ENCODE assay signal across 8 cellular contexts in the genomic region with DNA sequence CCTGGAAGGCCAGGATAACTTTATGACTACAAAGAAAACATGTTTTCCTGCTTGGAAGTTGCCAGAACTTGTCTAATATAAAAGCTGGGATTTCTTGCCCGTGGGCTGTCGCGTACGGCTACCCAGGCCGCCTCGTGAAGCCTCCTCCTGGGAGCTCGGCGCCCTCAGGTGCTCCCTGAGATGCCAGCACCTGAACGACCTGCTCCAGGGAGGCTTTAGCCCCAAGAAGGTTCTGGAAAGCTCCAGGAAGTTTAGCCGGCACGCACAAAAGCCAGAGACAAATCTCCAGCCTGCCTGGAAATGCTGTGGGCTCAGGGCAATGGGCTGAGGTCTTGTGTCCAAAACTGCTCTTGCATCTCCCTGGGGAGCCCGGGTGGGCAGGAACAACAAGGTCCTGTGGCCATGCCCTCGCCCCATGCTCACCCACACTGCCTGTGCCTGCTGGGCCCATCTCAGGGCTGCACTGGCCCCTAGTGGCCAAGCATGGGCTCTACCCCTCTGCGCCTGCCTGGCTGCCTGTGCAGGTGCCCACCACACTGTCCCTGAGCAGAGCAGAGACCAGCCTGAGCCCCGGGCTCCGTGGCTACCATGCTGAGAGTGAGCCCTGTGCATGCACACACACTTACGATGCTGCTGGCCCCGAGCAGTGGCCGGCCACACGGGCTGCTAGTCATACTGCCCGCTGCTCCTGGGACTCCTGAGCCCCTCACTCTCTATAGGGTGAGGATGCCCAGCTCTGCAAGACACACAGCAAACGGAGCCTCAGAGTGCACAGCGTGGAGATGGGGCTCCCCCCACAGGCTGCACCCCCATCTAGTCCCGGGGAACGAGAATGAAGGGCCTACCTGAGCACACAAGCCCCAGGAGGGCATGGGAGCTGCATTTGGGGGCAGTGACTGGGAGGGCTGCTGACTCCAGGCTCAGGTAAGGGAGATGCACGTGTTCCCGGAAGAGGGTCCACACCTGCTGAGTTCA. TPM values are rescaled to one million over a fixed set of nuclear protein-coding genes. Genes with fewer than 3 reads are reported as not detected.
A peak's percentile ranks its signal among the peaks of the same experiment; 100 is the strongest.
DNase-seq lines count a peak whose midpoint lies in the region; ATAC-seq, FAIRE-seq and TF ChIP-seq lines count a peak whose summit lies in the region.

No MANE protein-coding gene starts in this region.

- DNase-seq in DMS153 (lab: John Stamatoyannopoulos, UW) (peak; percentile 10), HFF-Myc (ENCODE audit: extremely low read depth, low read depth) (no peak), NOMO-1 treated with dmso at 0.1 percent for 144 hours (lab: John Stamatoyannopoulos, UW; ENCODE audit: unreplicated experiment) (peak; percentile 58), endothelial cell of umbilical vein (ENCODE audit: low read depth, low spot score) (peak; percentile 66)
- DNase-seq in activated CD8-positive, alpha-beta memory T cell treated with anti-CD3 and anti-CD28 coated beads for 48 hours (ENCODE audit: low read depth in 2 of 3, low spot score in 2 of 3) = peak; percentile 43 to 46 (median 45)
- peak; percentile 35 to 76 (median 66) for DNase-seq in naive thymus-derived CD4-positive, alpha-beta T cell

- H3K4me3 Mint-ChIP-seq in naive thymus-derived CD4-positive, alpha-beta T cell = no peak overlapping the region
- H3K4me3 Mint-ChIP-seq in stimulated activated memory B cell treated with anti-CD40 and anti-IgM and Interleukin-4, amounts not matched to agents 10 μg/mL and 1 μg/mL and 100 μg/mL, for 72 hours = no peak overlapping the region

- no peaks in the 10 kb centered on the region for H3K79me2 ChIP-seq in endothelial cell of umbilical vein (ENCODE audit: control insufficient read depth, insufficient read depth, low read length)

- peak; percentile 98 for TF ChIP-seq CTCF in HFF-Myc (IDR thresholded peaks at IDR 0.05; ENCODE audit: low read depth, low read length, missing control alignments)
- TF ChIP-seq CTCF in endothelial cell of umbilical vein (IDR thresholded peaks at IDR 0.05; ENCODE audit: extremely low read depth in 1 of 2, insufficient read depth in 1 of 2, low read depth in 1 of 2, low read length in 2 of 2) = peak; percentile 90 to 99

- H4K20me1 ChIP-seq in endothelial cell of umbilical vein (replicated peaks; ENCODE audit: control insufficient read depth, extremely low read depth, insufficient read depth, low read length) = no peaks in the 10 kb centered on the region

- H3K27me3 Mint-ChIP-seq in naive thymus-derived CD4-positive, alpha-beta T cell = peaks cover 19 to 32% (median 29%) of the 10 kb centered on the region in 5 donors
- peaks cover 54% of the 10 kb centered on the region for H3K27me3 Mint-ChIP-seq in stimulated activated memory B cell treated with anti-CD40 and anti-IgM and Interleukin-4, amounts not matched to agents 10 μg/mL and 1 μg/mL and 100 μg/mL, for 72 hours

- no peak for TF ChIP-seq POLR2A in endothelial cell of umbilical vein (IDR thresholded peaks at IDR 0.05; ENCODE audit: low read depth, low read length)

- H3K36me3 Mint-ChIP-seq in naive thymus-derived CD4-positive, alpha-beta T cell = no peaks in the 10 kb centered on the region
- no peaks in the 10 kb centered on the region for H3K36me3 Mint-ChIP-seq in stimulated activated memory B cell treated with anti-CD40 and anti-IgM and Interleukin-4, amounts not matched to agents 10 μg/mL and 1 μg/mL and 100 μg/mL, for 72 hours

- peak overlapping the region; percentile 34 for H2AFZ ChIP-seq in endothelial cell of umbilical vein (ENCODE audit: low read depth, low read length)

- FAIRE-seq in endothelial cell of umbilical vein (lab: Jason Lieb, UNC) = peak; percentile 86

- H3K27ac ChIP-seq in endothelial cell of umbilical vein (ENCODE audit: insufficient read depth, low read depth, low read length) = no peak overlapping the region
- no peak overlapping the region for H3K27ac ChIP-seq in naive thymus-derived CD4-positive, alpha-beta T cell (ENCODE audit: low read depth, low read length)

- peaks cover 0 to 12% (median 8%) of the 10 kb centered on the region in 7 donors for H3K4me1 Mint-ChIP-seq in naive thymus-derived CD4-positive, alpha-beta T cell
- H3K4me1 Mint-ChIP-seq in stimulated activated memory B cell treated with anti-CD40 and anti-IgM and Interleukin-4, amounts not matched to agents 10 μg/mL and 1 μg/mL and 100 μg/mL, for 72 hours = peaks cover 28% of the 10 kb centered on the region

- intact Hi-C loops in endothelial cell of umbilical vein (cut with micrococcal nuclease) = loop anchor here (1.0 kb wide), 2 partner anchors 175 to 187 kb away; no protein-coding TSS in a partner anchor
- intact Hi-C loops in naive thymus-derived CD4-positive, alpha-beta T cell (cut with micrococcal nuclease) = loop anchor here (1.0 to 2.0 kb wide), 2 partner anchors 175 to 547 kb away; no protein-coding TSS in a partner anchor

- peak; percentile 99 for ATAC-seq in naive thymus-derived CD4-positive, alpha-beta T cell
- ATAC-seq in stimulated activated memory B cell treated with anti-CD40 and anti-IgM and Interleukin-4, amounts not matched to agents 10 μg/mL and 1 μg/mL and 100 μg/mL, for 72 hours = peak; percentile 95
- ATAC-seq in HG02884 (IDR thresholded peaks at IDR 0.05; ENCODE audit: unreplicated experiment) = no peak

- no peak overlapping the region for H3K4me3 ChIP-seq in HFF-Myc (replicated peaks; ENCODE audit: low read depth, low read length)
- H3K4me3 ChIP-seq in endothelial cell of umbilical vein (replicated peaks in 1 of 3; ENCODE audit: insufficient read depth in 1 of 3, low read depth in 1 of 3, low read length in 3 of 3) = no peak overlapping the region
- H3K4me3 ChIP-seq in naive thymus-derived CD4-positive, alpha-beta T cell (ENCODE audit: low read length) = no peak overlapping the region

- POLR2A ChIA-PET in endothelial cell of umbilical vein (lab: Charles Lee) = no interaction called here
- POLR2A ChIA-PET in naive thymus-derived CD4-positive, alpha-beta T cell (lab: Charles Lee) = no interaction called here

- no peak overlapping the region for H3K27ac Mint-ChIP-seq in naive thymus-derived CD4-positive, alpha-beta T cell
- no peak overlapping the region for H3K27ac Mint-ChIP-seq in stimulated activated memory B cell treated with anti-CD40 and anti-IgM and Interleukin-4, amounts not matched to agents 10 μg/mL and 1 μg/mL and 100 μg/mL, for 72 hours

- peaks cover 22% of the 10 kb centered on the region for H3K4me1 ChIP-seq in endothelial cell of umbilical vein (ENCODE audit: control insufficient read depth, extremely low read depth, insufficient read depth, low read length)
- peaks cover 8% of the 10 kb centered on the region in 2 donors for H3K4me1 ChIP-seq in naive thymus-derived CD4-positive, alpha-beta T cell (ENCODE audit: control insufficient read depth in 2 of 2, insufficient read depth in 2 of 2, low read length in 2 of 2)

- no peak overlapping the region for H3K4me2 ChIP-seq in endothelial cell of umbilical vein (ENCODE audit: insufficient read depth, low read length)

- dilution Hi-C loops in endothelial cell of umbilical vein (cut with MboI; ENCODE audit: extremely low pct_ligation_motif_present, low sequenced_read_pairs) = no loop called here

- no peaks in the 10 kb centered on the region for H3K36me3 ChIP-seq in endothelial cell of umbilical vein (ENCODE audit: control insufficient read depth in 2 of 2, extremely low read depth in 1 of 2, insufficient read depth in 2 of 2, low read length in 2 of 2)
- H3K36me3 ChIP-seq in naive thymus-derived CD4-positive, alpha-beta T cell (ENCODE audit: control insufficient read depth in 2 of 3, insufficient read depth in 3 of 3, low read length in 3 of 3) = no peaks in the 10 kb centered on the region

- H3K9me1 ChIP-seq in endothelial cell of umbilical vein (replicated peaks; ENCODE audit: control insufficient read depth, extremely low read depth, insufficient read depth, low read length) = no peaks in the 10 kb centered on the region

- H3K9ac ChIP-seq in endothelial cell of umbilical vein (replicated peaks; ENCODE audit: extremely low read depth, insufficient read depth, low read length) = no peak overlapping the region

- BruUV-seq in endothelial cell of umbilical vein (replicated peaks; lab: Mats Ljungman, UMichigan) = no TSS peak

- H3K9me3 Mint-ChIP-seq in naive thymus-derived CD4-positive, alpha-beta T cell = no peaks in the 10 kb centered on the region
- no peaks in the 10 kb centered on the region for H3K9me3 Mint-ChIP-seq in stimulated activated memory B cell treated with anti-CD40 and anti-IgM and Interleukin-4, amounts not matched to agents 10 μg/mL and 1 μg/mL and 100 μg/mL, for 72 hours

- CTCF ChIA-PET in endothelial cell of umbilical vein (lab: Charles Lee) = interaction anchor here (0.6 to 9.5 kb wide), 23 partner anchors 10 to 536 kb away, joined by 3 to 418 read pairs (median 4); a partner anchor contains a TSS
- CTCF ChIA-PET in naive thymus-derived CD4-positive, alpha-beta T cell (lab: Charles Lee) = interaction anchor here (0.6 to 5.6 kb wide), 7 partner anchors 11 to 546 kb away, joined by 3 to 22 read pairs (median 3); a partner anchor contains a TSS

- peaks cover 12 to 21% of the 10 kb centered on the region in 2 experiments for H3K27me3 ChIP-seq in endothelial cell of umbilical vein (ENCODE audit: control insufficient read depth in 2 of 2, insufficient read depth in 2 of 2, low read length in 2 of 2)
- no peaks in the 10 kb centered on the region for H3K27me3 ChIP-seq in naive thymus-derived CD4-positive, alpha-beta T cell (ENCODE audit: control insufficient read depth in 2 of 2, insufficient read depth in 2 of 2, low read length in 2 of 2)

- no peaks in the 10 kb centered on the region for H3K9me3 ChIP-seq in endothelial cell of umbilical vein (replicated peaks; ENCODE audit: control insufficient read depth, insufficient read depth, low read length)
- H3K9me3 ChIP-seq in naive thymus-derived CD4-positive, alpha-beta T cell (ENCODE audit: control insufficient read depth in 2 of 3, low read length in 3 of 3) = no peaks in the 10 kb centered on the region

TF ChIP-seq in endothelial cell of umbilical vein, 7 proteins besides CTCF, POLR2A, EP300 and RAD21 (continues in another document):
- no peak for TF ChIP-seq GATA2 (IDR thresholded peaks at IDR 0.05; ENCODE audit: insufficient read depth, insufficient read length, low read depth, low read length)

RNA-seq across cellular contexts. Expression of a gene that starts 4.9 kb away (rescaled TPM):
- 2.1 and 3.7 TPM in 2 replicates for total RNA-seq in endothelial cell of umbilical vein
- polyA plus RNA-seq in endothelial cell of umbilical vein = 5.4 and 5.7 TPM in 2 replicates
- 3.0 and 3.6 TPM in 2 replicates for polyA plus RNA-seq in endothelial cell of umbilical vein (2011; cell fraction: cytosol; rRNA removed)
- 5.5 and 6.0 TPM in 2 replicates for polyA plus RNA-seq in endothelial cell of umbilical vein (2011; cell fraction: nucleus; rRNA removed)
- 2.2 and 7.6 TPM in 2 replicates for polyA plus RNA-seq in endothelial cell of umbilical vein (2012)
- 9.8 and 15.1 TPM in 2 replicates for polyA minus RNA-seq in endothelial cell of umbilical vein
- 13.2 TPM for polyA minus RNA-seq in endothelial cell of umbilical vein (2011; cell fraction: cytosol; rRNA and poly(A)+ RNA removed)
- 9.8 and 15.1 TPM in 2 replicates for polyA minus RNA-seq in endothelial cell of umbilical vein (2011; cell fraction: nucleus; rRNA and poly(A)+ RNA removed)
- total RNA-seq in naive thymus-derived CD4-positive, alpha-beta T cell = 1 to 10 TPM in 2 of 5 experiments, under 1 TPM in 3; 0.36 to 4.7 (median 0.97) TPM
- polyA plus RNA-seq in naive thymus-derived CD4-positive, alpha-beta T cell = 1 to 10 TPM in 1 of 2 donors, under 1 TPM in 1; 0.45 to 1.1 TPM
